Comparison of ENCODE assay signal across 1 cellular context in the genomic region with DNA sequence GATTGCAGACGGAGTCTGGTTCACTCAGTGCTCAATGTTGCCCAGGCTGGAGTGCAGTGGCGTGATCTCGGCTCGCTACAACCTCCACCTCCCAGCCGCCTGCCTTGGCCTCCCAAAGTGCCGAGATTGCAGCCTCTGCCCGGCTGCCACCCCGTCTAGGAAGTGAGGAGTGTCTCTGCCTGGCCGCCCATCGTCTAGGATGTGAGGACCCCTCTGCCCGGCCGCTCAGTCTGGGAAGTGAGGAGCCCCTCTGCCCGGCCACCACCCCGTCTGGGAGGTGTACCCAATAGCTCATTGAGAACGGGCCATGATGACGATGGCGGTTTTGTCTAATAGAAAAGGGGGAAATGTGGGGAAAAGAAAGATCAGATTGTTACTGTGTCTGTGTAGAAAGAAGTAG.
TF ChIP-seq lines count a peak whose summit lies in the region.

No MANE protein-coding gene starts in this region.

TF ChIP-seq in A549, 52 proteins besides CTCF, POLR2A, EP300 and RAD21:
- 0 out of 2 replicates have a peak, but pooled peaks have one; percentile 57 for TF ChIP-seq HEYL (CRISPR knock-in tag; IDR thresholded peaks at IDR 0.05)
- 0 out of 2 replicates have a peak, but pooled peaks have one; percentile 12 for TF ChIP-seq ZNF302 (CRISPR knock-in tag; IDR thresholded peaks at IDR 0.05)
TF ChIP-seq in A549: peak in this region for 2; not testable (repeated sequence) for 50.
